ENCODE assay signal across 1 cellular context in the genomic region with DNA sequence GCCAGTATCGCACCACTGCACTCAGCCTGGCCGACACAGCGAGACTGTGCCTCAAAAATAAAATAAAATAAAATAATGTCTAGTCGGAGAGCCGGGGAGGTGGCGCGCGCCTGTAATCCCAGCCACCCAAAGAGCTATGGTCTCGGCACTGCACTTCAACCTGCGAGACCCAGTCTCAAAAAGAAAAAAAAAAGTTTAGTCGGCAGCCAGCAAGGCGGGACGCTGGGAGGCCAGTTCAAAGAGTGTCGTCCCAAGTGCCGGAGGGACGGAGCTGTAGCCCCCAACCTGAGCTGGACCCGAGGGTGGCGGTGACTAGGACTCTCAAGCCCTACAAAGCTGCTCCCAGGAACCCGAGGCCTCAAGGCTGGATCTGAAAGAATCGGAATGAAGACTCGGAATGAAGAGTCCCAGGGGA.
TF ChIP-seq lines count a peak whose summit lies in the region.

No MANE protein-coding gene starts in this region.

TF ChIP-seq in endothelial cell of umbilical vein, 7 proteins besides CTCF, POLR2A, EP300 and RAD21:
- TF ChIP-seq FOS (IDR thresholded peaks at IDR 0.05; ENCODE audit: borderline replicate concordance, insufficient read depth, low read length) (no peak), MYC (IDR thresholded peaks at IDR 0.05; ENCODE audit: low read depth, low read length) (no peak), POLR2AphosphoS5 (IDR thresholded peaks at IDR 0.05; ENCODE audit: insufficient read depth, low read depth, low read length) (no peak), EZH2 (IDR thresholded peaks at IDR 0.05; ENCODE audit: borderline replicate concordance, low read depth, low read length, severe bottlenecking) (no peak), JUN (IDR thresholded peaks at IDR 0.05; ENCODE audit: borderline replicate concordance, insufficient read depth, insufficient read length, low read depth) (no peak), GATA2 (IDR thresholded peaks at IDR 0.05; ENCODE audit: insufficient read depth, insufficient read length, low read depth, low read length) (no peak)
- TF ChIP-seq, protein P1, sequence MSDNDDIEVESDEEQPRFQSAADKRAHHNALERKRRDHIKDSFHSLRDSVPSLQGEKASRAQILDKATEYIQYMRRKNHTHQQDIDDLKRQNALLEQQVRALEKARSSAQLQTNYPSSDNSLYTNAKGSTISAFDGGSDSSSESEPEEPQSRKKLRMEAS (IDR thresholded peaks at IDR 0.05; ENCODE audit: insufficient read depth, insufficient read length) = no peak
